2 cellular contexts compared by ENCODE assay signal in the genomic region with DNA sequence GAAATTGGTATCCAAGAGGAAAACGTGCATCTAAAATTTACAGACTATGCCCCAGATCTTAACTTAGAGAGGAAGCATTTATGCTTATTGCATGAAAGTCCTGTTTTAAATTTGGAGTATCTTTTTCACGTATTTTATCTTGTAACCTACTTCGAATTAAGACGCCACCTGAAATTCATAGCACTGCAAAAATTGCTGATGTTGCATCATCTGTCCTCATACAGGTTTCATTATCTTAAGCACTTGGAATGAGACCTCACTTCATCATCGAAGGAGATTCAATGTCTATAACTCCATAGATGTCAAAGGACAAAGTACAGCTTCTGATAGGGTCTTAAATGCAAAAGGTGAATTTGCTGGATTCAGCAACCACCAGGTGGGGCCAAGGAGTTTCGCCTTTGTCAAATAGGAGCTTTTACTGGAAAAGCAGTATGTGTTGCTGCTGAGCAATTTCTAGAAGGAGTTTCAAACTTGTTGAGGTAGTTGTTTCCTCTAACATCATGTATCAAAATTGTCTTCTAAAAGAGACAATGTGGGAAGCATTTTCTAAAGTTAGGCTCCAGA.
TF ChIP-seq lines count a peak whose summit lies in the region.

No MANE protein-coding gene starts in this region.

TF ChIP-seq in H1, 55 proteins besides CTCF, POLR2A, EP300 and RAD21:
- TF ChIP-seq POU5F1 (IDR thresholded peaks at IDR 0.05; ENCODE audit: low read depth, low read length) (no peak), TAF1 (IDR thresholded peaks at IDR 0.05; ENCODE audit: low read depth, low read length) (no peak)
- TF ChIP-seq, protein P1, sequence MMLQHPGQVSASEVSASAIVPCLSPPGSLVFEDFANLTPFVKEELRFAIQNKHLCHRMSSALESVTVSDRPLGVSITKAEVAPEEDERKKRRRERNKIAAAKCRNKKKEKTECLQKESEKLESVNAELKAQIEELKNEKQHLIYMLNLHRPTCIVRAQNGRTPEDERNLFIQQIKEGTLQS (IDR thresholded peaks at IDR 0.05; ENCODE audit: insufficient read depth, low read depth, low read length) = no peak

TF ChIP-seq in GM12891, 5 proteins besides CTCF, POLR2A, EP300 and RAD21:
- TF ChIP-seq POU2F2 (IDR thresholded peaks at IDR 0.05; ENCODE audit: low read depth, low read length) (no peak), TAF1 (IDR thresholded peaks at IDR 0.05; ENCODE audit: low read depth, low read length) (no peak), PAX5 (IDR thresholded peaks at IDR 0.05; ENCODE audit: insufficient read depth, low read length, severe bottlenecking) (no peak), SPI1 (IDR thresholded peaks at IDR 0.05; ENCODE audit: low read depth, low read length) (no peak), POLR2AphosphoS5 (IDR thresholded peaks at IDR 0.05; ENCODE audit: low read depth, low read length) (no peak)
